In genomic region chr17:67993998-67994361, GRCh38 we compare ENCODE assay signal across 8 cellular contexts. TPM values are rescaled to one million over a fixed set of nuclear protein-coding genes. Genes with fewer than 3 reads are reported as not detected.
DNase-seq lines count a peak whose midpoint lies in the region; ATAC-seq, FAIRE-seq and TF ChIP-seq lines count a peak whose summit lies in the region.

No MANE protein-coding gene starts in this region.

- no peak for ATAC-seq in HG03457 (IDR thresholded peaks at IDR 0.05; ENCODE audit: unreplicated experiment)

- peak overlapping the region; percentile 83 for H3K27ac Mint-ChIP-seq in T-helper 1 cell treated with Interleukin-12 subunit alpha and Interleukin-12 subunit beta and Interleukin-4 antibody, amounts not matched to agents 30 μg/mL and 1 μg/mL, for 36 hours

- H3K36me3 Mint-ChIP-seq in T-helper 1 cell treated with Interleukin-12 subunit alpha and Interleukin-12 subunit beta and Interleukin-4 antibody, amounts not matched to agents 30 μg/mL and 1 μg/mL, for 36 hours (ENCODE audit: low read depth): peaks cover 5% of the 10 kb centered on the region

- H3K79me2 ChIP-seq in keratinocyte (ENCODE audit: control insufficient read depth, insufficient read depth, low read length): no peaks in the 10 kb centered on the region

- no peaks in the 10 kb centered on the region for H3K9me3 Mint-ChIP-seq in T-helper 1 cell treated with Interleukin-12 subunit alpha and Interleukin-12 subunit beta and Interleukin-4 antibody, amounts not matched to agents 30 μg/mL and 1 μg/mL, for 36 hours

- H3K4me3 Mint-ChIP-seq in T-helper 1 cell treated with Interleukin-12 subunit alpha and Interleukin-12 subunit beta and Interleukin-4 antibody, amounts not matched to agents 30 μg/mL and 1 μg/mL, for 36 hours: peak overlapping the region; percentile 86

- peaks cover 27% of the 10 kb centered on the region for H3K4me1 Mint-ChIP-seq in T-helper 1 cell treated with Interleukin-12 subunit alpha and Interleukin-12 subunit beta and Interleukin-4 antibody, amounts not matched to agents 30 μg/mL and 1 μg/mL, for 36 hours (ENCODE audit: low read depth)

- no peaks in the 10 kb centered on the region for H3K9me3 ChIP-seq in keratinocyte (ENCODE audit: control insufficient read depth, low read depth, low read length)

- peaks cover 24% of the 10 kb centered on the region for H3K4me1 ChIP-seq in keratinocyte (ENCODE audit: control insufficient read depth, extremely low read depth, insufficient read depth, low read length)

- no peak for FAIRE-seq in keratinocyte (lab: Jason Lieb, UNC)

- H3K4me2 ChIP-seq in keratinocyte (ENCODE audit: control insufficient read depth, extremely low read depth, insufficient read depth, low read depth, low read length): peak overlapping the region; percentile 89

- H3K27ac ChIP-seq in keratinocyte (ENCODE audit: control insufficient read depth, insufficient read depth, low read length): peak overlapping the region; percentile 63
- peak overlapping the region; percentile 92 for H3K27ac ChIP-seq in temporal lobe (ENCODE audit: low read depth, low read length)

- H3K4me3 ChIP-seq in astrocyte of the cerebellum (ENCODE audit: low read depth, low read length) (peak overlapping the region; percentile 59), keratinocyte (ENCODE audit: control insufficient read depth in 2 of 3, extremely low read depth in 1 of 3, insufficient read depth in 2 of 3, low read depth in 1 of 3, low read length in 3 of 3) (peak overlapping the region; percentile 61 to 81 (median 69))

- peaks cover 38% of the 10 kb centered on the region for H3K27me3 Mint-ChIP-seq in T-helper 1 cell treated with Interleukin-12 subunit alpha and Interleukin-12 subunit beta and Interleukin-4 antibody, amounts not matched to agents 30 μg/mL and 1 μg/mL, for 36 hours (ENCODE audit: low read depth)

- TF ChIP-seq CTCF in astrocyte of the cerebellum (IDR thresholded peaks at IDR 0.05; ENCODE audit: low read depth, low read length, missing control alignments): no peak
- TF ChIP-seq CTCF in keratinocyte (optimal IDR thresholded peaks at IDR 0.05 in 1 of 3, IDR thresholded peaks at IDR 0.05 in 1 of 3, conservative IDR thresholded peaks at IDR 0.05 in 1 of 3; ENCODE audit: extremely low read depth in 1 of 3, insufficient read depth in 2 of 3, low read length in 3 of 3): no peak

- in situ Hi-C loops in KBM-7 (cut with MboI; ENCODE audit: low pct_unique_long_range_greater_than_20kb, low sequenced_read_pairs) (no loop called here), astrocyte of the cerebellum (cut with HindIII; ENCODE audit: low sequenced_read_pairs) (no loop called here)

- DNase-seq in T-helper 1 cell: no peak
- DNase-seq in KBM-7: peak; percentile 49
- no peak for DNase-seq in astrocyte of the cerebellum (ENCODE audit: low read depth)
- no peak for DNase-seq in keratinocyte (ENCODE audit: low read depth, low spot score)
- DNase-seq in stimulated activated CD4-positive, alpha-beta T cell treated with anti-CD3 and anti-CD28 coated beads, Interleukin-4, amount 100 ng/mL, for 24 hours: no peak

- H3K36me3 ChIP-seq in keratinocyte (ENCODE audit: control insufficient read depth in 2 of 2, extremely low read depth in 1 of 2, insufficient read depth in 2 of 2, low read length in 2 of 2): no peaks in the 10 kb centered on the region

- H4K20me1 ChIP-seq in keratinocyte (ENCODE audit: control insufficient read depth, extremely low read depth, insufficient read depth, low read length): no peaks in the 10 kb centered on the region

- H3K9me1 ChIP-seq in keratinocyte (ENCODE audit: control insufficient read depth, extremely low read depth, insufficient read depth, low read length): no peaks in the 10 kb centered on the region

- dilution Hi-C loops in keratinocyte (cut with MboI; ENCODE audit: extremely low pct_ligation_motif_present, low sequenced_read_pairs): no loop called here

- peak overlapping the region; percentile 75 for H2AFZ ChIP-seq in keratinocyte (ENCODE audit: control insufficient read depth, low read length)

- peak overlapping the region; percentile 75 for H3K9ac ChIP-seq in keratinocyte (ENCODE audit: control insufficient read depth, extremely low read depth, insufficient read depth, low read length)

- no peaks in the 10 kb centered on the region for H3K27me3 ChIP-seq in keratinocyte (ENCODE audit: control insufficient read depth, extremely low read depth, insufficient read depth, low read length)

RNA-seq across cellular contexts. Expression of gene C17orf58, which starts 2.3 kb away (rescaled TPM):
- polyA plus RNA-seq in keratinocyte: 4.3 to 6.4 TPM (median 6.1 TPM) in 3 replicates
- 4.6 TPM for polyA plus RNA-seq in keratinocyte (2011; ENCODE audit: low read depth)
- 4.4 and 6.8 TPM in 2 replicates for polyA plus RNA-seq in keratinocyte (2011; cell fraction: cytosol; rRNA removed)
- polyA plus RNA-seq in keratinocyte (2011; cell fraction: nucleus; rRNA removed): 2.2 and 2.7 TPM in 2 replicates
- polyA plus RNA-seq in keratinocyte (2012; ENCODE audit: low replicate concordance): 4.2 and 5.8 TPM in 2 replicates
- 2.8 to 5.4 TPM (median 3.2 TPM) in 3 replicates for polyA minus RNA-seq in keratinocyte
- polyA minus RNA-seq in keratinocyte (2011; cell fraction: cytosol; rRNA and poly(A)+ RNA removed): 6.1 TPM
- polyA minus RNA-seq in keratinocyte (2011; cell fraction: nucleus; rRNA and poly(A)+ RNA removed): 1.3 and 1.6 TPM in 2 replicates
- total RNA-seq in temporal lobe: 23.4 TPM

RNA-seq across cellular contexts. Expression of gene KPNA2, which starts 41.6 kb away (rescaled TPM):
- polyA plus RNA-seq in keratinocyte: 96.2 to 233 TPM (median 186 TPM) in 3 replicates
- 35.8 TPM for polyA plus RNA-seq in keratinocyte (2011; ENCODE audit: low read depth)
- 113 and 171 TPM in 2 replicates for polyA plus RNA-seq in keratinocyte (2011; cell fraction: cytosol; rRNA removed)
- 136 and 140 TPM in 2 replicates for polyA plus RNA-seq in keratinocyte (2011; cell fraction: nucleus; rRNA removed)
- polyA plus RNA-seq in keratinocyte (2012; ENCODE audit: low replicate concordance): 56.6 and 182 TPM in 2 replicates
- polyA minus RNA-seq in keratinocyte: 188 to 319 TPM (median 205 TPM) in 3 replicates
- polyA minus RNA-seq in keratinocyte (2011; cell fraction: cytosol; rRNA and poly(A)+ RNA removed): 149 TPM
- 71.4 and 123 TPM in 2 replicates for polyA minus RNA-seq in keratinocyte (2011; cell fraction: nucleus; rRNA and poly(A)+ RNA removed)
- total RNA-seq in temporal lobe: 28.3 TPM
